11 cellular contexts compared by ENCODE assay signal in the genomic region with DNA sequence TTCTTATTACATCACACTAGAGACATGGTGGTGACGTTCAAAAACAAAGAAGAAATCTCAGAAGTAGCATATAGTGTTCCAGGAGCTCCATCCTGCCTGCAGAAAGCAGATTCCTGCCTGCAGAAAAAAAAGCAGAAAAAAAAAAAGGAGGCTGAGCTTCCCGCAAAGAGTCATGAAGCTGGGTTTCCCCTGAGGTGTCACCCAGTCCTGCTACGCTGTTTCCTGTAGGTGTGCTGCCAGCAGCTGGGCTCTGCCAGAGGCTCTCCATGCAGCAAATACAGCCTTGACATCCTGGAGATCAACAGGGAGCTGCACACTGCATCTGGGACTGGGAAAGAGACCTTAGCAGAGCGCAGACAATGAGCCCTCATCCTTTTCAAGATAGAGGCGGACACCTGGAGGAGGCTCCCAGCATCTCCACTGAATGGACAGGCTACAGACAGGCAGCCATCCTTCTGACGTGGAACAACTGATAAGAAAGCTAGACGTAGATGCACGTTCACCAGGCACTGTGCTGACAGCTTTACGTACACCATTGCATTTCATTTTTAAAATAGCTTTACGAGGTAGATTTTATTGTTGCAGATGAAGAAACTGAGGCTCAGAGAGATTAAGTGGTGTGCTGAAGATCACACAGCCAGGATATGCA.
DNase-seq lines count a peak whose midpoint lies in the region; ATAC-seq lines count a peak whose summit lies in the region.
"Had no signal": no experiment of that assay in that cellular context is flagged by ENCODE, and none has a peak within 500 bp of the region (broad histone marks: within the 10 kb centered on the region; RNA-seq: fewer than 3 reads in every experiment).

No MANE protein-coding gene starts in this region.

- DNase-seq in T-helper 1 cell = peak; percentile 18 to 72 (median 34)
- DNase-seq in activated T-cell treated with anti-CD3 and anti-CD28 coated beads, Interleukin-2, amount 50 U/mL, for 4 hours = peak; percentile 43
- peak; percentile 26 for DNase-seq in glomerular visceral epithelial cell (ENCODE audit: extremely low spot score)
- peak; percentile 35 to 67 for DNase-seq in stimulated activated CD4-positive, alpha-beta T cell treated with anti-CD3 and anti-CD28 coated beads, Interleukin-4, amount 100 ng/mL, for 4 hours
- no peak for DNase-seq in NOMO-1 (lab: John Stamatoyannopoulos, UW; ENCODE audit: unreplicated experiment in 2 of 2)
- DNase-seq in NCI-H1048 (lab: John Stamatoyannopoulos, UW) = no peak
- DNase-seq: amniotic stem cell, GF-D8, sigmoid colon had no signal

- peaks cover 66% of the 10 kb centered on the region for H3K4me1 Mint-ChIP-seq in activated T-cell treated with anti-CD3 and anti-CD28 coated beads, Interleukin-2, amount 50 U/mL, for 4 hours (ENCODE audit: low read depth)

- H3K27me3 Mint-ChIP-seq in activated T-cell treated with anti-CD3 and anti-CD28 coated beads, Interleukin-2, amount 50 U/mL, for 4 hours (ENCODE audit: low read depth) = no peaks in the 10 kb centered on the region

- H3K36me3 Mint-ChIP-seq in activated T-cell treated with anti-CD3 and anti-CD28 coated beads, Interleukin-2, amount 50 U/mL, for 4 hours (ENCODE audit: insufficient read depth) = no peaks in the 10 kb centered on the region

- H3K4me3 Mint-ChIP-seq in activated T-cell treated with anti-CD3 and anti-CD28 coated beads, Interleukin-2, amount 50 U/mL, for 4 hours = peak overlapping the region; percentile 68

- ATAC-seq in activated T-cell treated with anti-CD3 and anti-CD28 coated beads, Interleukin-2, amount 50 U/mL, for 4 hours = peak; percentile 86
- ATAC-seq in GM18873 (IDR thresholded peaks at IDR 0.05; ENCODE audit: low FRiP score, unreplicated experiment) = no peak
- ATAC-seq in GM18511 (IDR thresholded peaks at IDR 0.05; ENCODE audit: unreplicated experiment) = no peak

- H3K9me3 Mint-ChIP-seq in activated T-cell treated with anti-CD3 and anti-CD28 coated beads, Interleukin-2, amount 50 U/mL, for 4 hours = no peaks in the 10 kb centered on the region

Comparison
In these comparisons a context has a peak if more than half of its experiments do, and no peak if none do; other contexts are left out.
1. DNase-seq: peak in T-helper 1 cell (5 of 5), activated T-cell treated with anti-CD3 and anti-CD28 coated beads, Interleukin-2, amount 50 U/mL, for 4 hours (single experiment), glomerular visceral epithelial cell (single experiment) and stimulated activated CD4-positive, alpha-beta T cell treated with anti-CD3 and anti-CD28 coated beads, Interleukin-4, amount 100 ng/mL, for 4 hours (2 of 2); none in NOMO-1 (0 of 2) and NCI-H1048 (single experiment).
2. ATAC-seq: peak in activated T-cell treated with anti-CD3 and anti-CD28 coated beads, Interleukin-2, amount 50 U/mL, for 4 hours (2 of 2); none in GM18873 (single experiment) and GM18511 (single experiment).